Comparison of ENCODE assay signal across 19 cellular contexts in the genomic region with DNA sequence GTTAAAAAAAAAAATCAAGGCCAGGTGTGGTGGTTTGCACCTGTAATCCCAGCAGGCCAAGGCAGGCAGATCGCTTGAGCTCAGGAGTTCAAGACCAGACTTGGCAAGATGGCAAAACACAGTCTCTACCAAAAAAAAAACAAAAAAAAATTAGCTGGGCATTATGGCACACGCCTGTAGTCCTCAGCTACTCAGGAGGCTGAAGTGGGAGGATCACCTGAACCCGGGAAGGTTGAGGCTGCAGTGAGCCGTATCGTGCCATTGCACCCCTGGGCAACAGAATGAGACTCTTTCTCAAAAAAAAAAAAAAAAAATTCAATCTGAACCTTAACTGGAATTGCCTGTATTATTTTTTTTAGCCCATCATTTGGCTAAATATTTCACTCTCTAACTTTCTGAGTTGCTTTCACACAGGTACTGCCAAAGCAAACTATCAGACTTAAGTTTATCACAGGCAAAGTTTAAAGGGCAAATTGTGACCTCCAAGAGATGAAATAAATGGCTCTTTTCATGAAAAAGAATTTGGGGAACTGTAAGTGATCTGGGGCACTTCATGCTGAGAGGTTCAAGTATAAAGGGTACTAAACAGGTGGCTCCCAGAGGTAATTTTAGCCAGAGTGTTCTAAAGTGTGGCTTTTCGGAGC.
"Had no signal": no experiment of that assay in that cellular context is flagged by ENCODE, and none has a peak within 500 bp of the region (broad histone marks: within the 10 kb centered on the region; RNA-seq: fewer than 3 reads in every experiment).

No MANE protein-coding gene starts in this region.

- H3K79me2 ChIP-seq: parathyroid adenoma had no signal

- FAIRE-seq: astrocyte, colon, small intestine had no signal

- H3K4me2 ChIP-seq: neural progenitor cell had no signal

- DNase-seq: activated CD4-positive, CD25-positive, alpha-beta regulatory T cell; activated naive CD4-positive, alpha-beta T cell treated with Interleukin-2 at 50 U/mL for 16 hours; activated T-cell treated with anti-CD3 and anti-CD28 coated beads for 4 hours; kidney glomerular epithelial cell; midbrain; retina; stimulated activated CD4-positive, alpha-beta T cell treated with anti-CD3 and anti-CD28 coated beads, Interleukin-4, amount 100 ng/mL, for 4 hours; stimulated activated CD8-positive, alpha-beta memory T cell treated with anti-CD3 and anti-CD28 coated beads, Interleukin-4, amount 100 ng/mL, for 48 hours; stimulated activated naive CD4-positive, alpha-beta T cell treated with Interleukin-2 at 50 U/mL for 16 hours; SW 1271; upper lobe of right lung had no signal

- H3K4me1 ChIP-seq: neural progenitor cell, parathyroid adenoma, suprapubic skin, upper lobe of right lung had no signal

- H3K27me3 ChIP-seq: neural progenitor cell, suprapubic skin, upper lobe of right lung had no signal

- H3K9me3 ChIP-seq: suprapubic skin, upper lobe of right lung had no signal

- ATAC-seq: esophagus mucosa, upper lobe of right lung had no signal

- H3K36me3 ChIP-seq: neural progenitor cell, suprapubic skin, upper lobe of right lung had no signal

- H3K9ac ChIP-seq: neural progenitor cell, parathyroid adenoma had no signal

- H3K27ac ChIP-seq: neural progenitor cell, parathyroid adenoma, suprapubic skin, upper lobe of right lung had no signal

- H3K4me3 ChIP-seq: lung, neural progenitor cell, suprapubic skin, upper lobe of right lung had no signal

- H2AFZ ChIP-seq: neural progenitor cell, parathyroid adenoma had no signal
